In the genomic region with DNA sequence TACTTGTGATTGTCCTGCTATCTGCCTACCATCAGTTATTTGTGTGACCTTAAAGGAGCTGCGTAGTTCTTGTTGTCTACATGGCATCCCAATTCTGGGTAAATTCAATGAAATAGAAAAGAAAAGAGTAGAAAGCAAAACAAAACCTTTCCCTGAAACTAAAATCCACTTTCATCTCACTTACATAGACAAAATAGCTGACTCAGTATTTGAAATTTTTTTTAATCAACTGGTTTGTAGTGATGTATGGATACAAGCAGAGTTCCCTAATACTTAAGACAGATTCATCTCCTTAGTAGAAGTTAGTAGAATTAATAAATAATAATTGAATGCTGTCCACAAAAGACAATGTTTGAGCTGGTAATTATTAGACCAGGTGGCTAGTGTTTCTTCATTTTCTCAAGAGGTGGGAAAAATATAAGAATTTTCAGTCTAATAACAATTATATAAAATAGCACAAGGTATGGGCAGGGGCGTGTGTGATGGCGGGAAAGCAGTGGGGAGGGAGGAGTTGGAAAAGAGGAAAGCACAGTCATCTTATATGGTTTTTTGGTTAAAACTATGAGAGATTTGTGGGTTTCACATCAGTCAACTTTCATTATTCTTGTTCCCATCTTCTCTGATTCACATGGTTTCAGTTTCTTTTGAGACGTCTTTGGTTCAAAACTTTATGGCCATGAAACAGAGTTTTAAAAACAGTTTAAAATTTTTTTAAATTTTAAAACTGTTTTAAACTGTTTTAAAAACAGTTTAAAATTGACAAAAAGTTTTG, we compare ENCODE assay signal across 9 cellular contexts.
DNase-seq lines count a peak whose midpoint lies in the region; ATAC-seq and TF ChIP-seq lines count a peak whose summit lies in the region.
"Had no signal": no experiment of that assay in that cellular context is flagged by ENCODE, and none has a peak within 500 bp of the region (broad histone marks: within the 10 kb centered on the region; RNA-seq: fewer than 3 reads in every experiment).

No MANE protein-coding gene starts in this region.

- no peak for TF ChIP-seq EP300 in ovary (IDR thresholded peaks at IDR 0.05)

- H3K27ac ChIP-seq in BLaER1, result no peak overlapping the region
- H3K27ac ChIP-seq in aorta (ENCODE audit: low read depth in 1 of 2, low read length in 2 of 2), result no peak overlapping the region
- no peak overlapping the region for H3K27ac ChIP-seq in ovary

- peaks cover 8% of the 10 kb centered on the region; the same call in 1 of the 2 replicates for H3K4me1 ChIP-seq in BLaER1
- H3K4me1 ChIP-seq in aorta (ENCODE audit: control insufficient read depth in 1 of 2, insufficient read depth in 2 of 2, low read length in 2 of 2), result no peaks in the 10 kb centered on the region
- H3K4me1 ChIP-seq in ovary (ENCODE audit: insufficient read depth), result no peaks in the 10 kb centered on the region

- 0 out of 2 replicates have a peak overlapping the region, but pooled peaks have one; percentile 2 for H3K4me2 ChIP-seq in BLaER1

- H3K4me3 ChIP-seq in BLaER1 (no peak overlapping the region), aorta (ENCODE audit: low read length in 2 of 2) (no peak overlapping the region), ovary (no peak overlapping the region)

- H3K9me3 Mint-ChIP-seq in activated T-cell treated with anti-CD3 and anti-CD28 coated beads, Interleukin-2, amount 50 U/mL, for 72 hours, result peaks cover 0 to 2% of the 10 kb centered on the region in 2 donors

- H3K36me3 ChIP-seq in BLaER1 (no peaks in the 10 kb centered on the region), aorta (ENCODE audit: control insufficient read depth in 1 of 2, insufficient read depth in 2 of 2, low read length in 1 of 2) (no peaks in the 10 kb centered on the region), ovary (no peaks in the 10 kb centered on the region)

- H3K27me3 Mint-ChIP-seq in activated T-cell treated with anti-CD3 and anti-CD28 coated beads, Interleukin-2, amount 50 U/mL, for 72 hours (ENCODE audit: low read depth), result peaks cover 85% of the 10 kb centered on the region

- H3K27ac Mint-ChIP-seq in activated T-cell treated with anti-CD3 and anti-CD28 coated beads, Interleukin-2, amount 50 U/mL, for 72 hours, result peak overlapping the region; percentile 34

- no peak for TF ChIP-seq CTCF in ovary (IDR thresholded peaks at IDR 0.05)

- TF ChIP-seq POLR2A in ovary (IDR thresholded peaks at IDR 0.05), result no peak

- peak; percentile 41 to 61 for DNase-seq in activated T-cell treated with anti-CD3 and anti-CD28 coated beads, Interleukin-2, amount 50 U/mL, for 72 hours
- DNase-seq in amniotic stem cell (lab: John Stamatoyannopoulos, UW), result no peak
- no peak for DNase-seq in aorta
- no peak for DNase-seq in ovary
- no peak for DNase-seq in NCI-H128 (lab: John Stamatoyannopoulos, UW; ENCODE audit: unreplicated experiment)
- DNase-seq: effector memory CD4-positive, alpha-beta T cell had no signal

- H3K9ac ChIP-seq in BLaER1, result no peak overlapping the region

- H3K4me1 Mint-ChIP-seq in activated T-cell treated with anti-CD3 and anti-CD28 coated beads, Interleukin-2, amount 50 U/mL, for 72 hours (ENCODE audit: low read depth), result peaks cover 55% of the 10 kb centered on the region

- 87 to 91% methylated on average over 4 of the region's 4 CpGs for WGBS in aorta, 2 donors
- 83 to 88% (median 86%) methylated on average over 4 of the region's 4 CpGs for WGBS in ovary, 3 donors

- peaks cover 0 to 8% of the 10 kb centered on the region in 2 donors for H3K36me3 Mint-ChIP-seq in activated T-cell treated with anti-CD3 and anti-CD28 coated beads, Interleukin-2, amount 50 U/mL, for 72 hours (ENCODE audit: insufficient read depth in 2 of 2)

- peak overlapping the region; percentile 44 to 49 for H3K4me3 Mint-ChIP-seq in activated T-cell treated with anti-CD3 and anti-CD28 coated beads, Interleukin-2, amount 50 U/mL, for 72 hours

- no peaks in the 10 kb centered on the region for H4K20me1 ChIP-seq in BLaER1

- H3K27me3 ChIP-seq in BLaER1, result no peaks in the 10 kb centered on the region
- no peaks in the 10 kb centered on the region for H3K27me3 ChIP-seq in aorta (ENCODE audit: control insufficient read depth in 1 of 2, insufficient read depth in 2 of 2, low read length in 1 of 2)
- H3K27me3 ChIP-seq in ovary, result no peaks in the 10 kb centered on the region

- ATAC-seq in GM19328 (IDR thresholded peaks at IDR 0.05; ENCODE audit: unreplicated experiment), result peak; percentile 89
- ATAC-seq in HG03064 (IDR thresholded peaks at IDR 0.05; ENCODE audit: low read depth, unreplicated experiment), result peak; percentile 91
- peak; percentile 67 to 73 for ATAC-seq in activated T-cell treated with anti-CD3 and anti-CD28 coated beads, Interleukin-2, amount 50 U/mL, for 72 hours (replicated peaks in 1 of 2)
- ATAC-seq in aorta (ENCODE audit: low FRiP score), result no peak

- intact Hi-C loops in aorta (cut with DNase I), result no loop called here
- intact Hi-C loops in ovary (cut with DNase I), result no loop called here

- H3K9me3 ChIP-seq in BLaER1 (no peaks in the 10 kb centered on the region), aorta (ENCODE audit: control insufficient read depth, low read length) (no peaks in the 10 kb centered on the region), ovary (no peaks in the 10 kb centered on the region)

Comparison
In these comparisons a context has a peak if more than half of its experiments do, and no peak if none do; other contexts are left out.
1. DNase-seq: peak in activated T-cell treated with anti-CD3 and anti-CD28 coated beads, Interleukin-2, amount 50 U/mL, for 72 hours (2 of 2); none in amniotic stem cell (single experiment), aorta (0 of 2), ovary (0 of 5) and NCI-H128 (single experiment).